ENCODE assay signal across 34 cellular contexts in the genomic region with DNA sequence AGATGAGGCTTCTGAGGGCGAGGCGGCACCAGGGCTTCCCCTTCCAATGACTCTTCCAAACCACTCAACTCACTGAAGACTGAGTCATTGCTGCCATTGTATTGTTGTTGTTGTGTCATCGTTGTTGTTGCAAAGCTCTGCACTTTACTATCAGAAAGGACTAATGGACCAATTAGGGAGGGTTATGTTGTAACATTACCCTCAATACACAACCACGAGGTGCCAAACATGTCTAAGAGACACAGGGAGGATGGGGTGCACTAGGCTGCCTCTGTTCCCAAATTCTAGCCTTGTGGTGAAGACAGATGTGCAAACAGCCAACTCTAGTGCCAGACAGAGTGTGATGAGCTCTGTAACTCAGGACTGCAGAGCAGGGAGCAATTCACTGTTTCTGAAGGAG.
"Had no signal": no experiment of that assay in that cellular context is flagged by ENCODE, and none has a peak within 500 bp of the region (broad histone marks: within the 10 kb centered on the region; RNA-seq: fewer than 3 reads in every experiment).

No MANE protein-coding gene starts in this region.

- H3K4me3 ChIP-seq: ascending aorta, breast epithelium, cardiac muscle cell, colonic mucosa, esophagus squamous epithelium, gastroesophageal sphincter had no signal

- H3K27ac Mint-ChIP-seq: activated CD4-positive, alpha-beta memory T cell treated with anti-CD3 and anti-CD28 coated beads for 36 hours; activated CD4-positive, alpha-beta T cell treated with anti-CD3 and anti-CD28 coated beads for 36 hours; activated CD4-positive, alpha-beta T cell treated with anti-CD3 and anti-CD28 coated beads, Interleukin-2, amount 10 ng/mL, durations not matched to agents 24 days and 14 days; activated CD8-positive, alpha-beta memory T cell treated with anti-CD3 and anti-CD28 coated beads, Interleukin-2, amount 10 ng/mL, durations not matched to agents 7 days and 5 days; activated CD8-positive, alpha-beta T cell treated with anti-CD3 and anti-CD28 coated beads, Interleukin-2, amount 10 ng/mL, durations not matched to agents 7 days and 5 days; activated naive CD4-positive, alpha-beta T cell treated with anti-CD3 and anti-CD28 coated beads, Interleukin-2, amount 10 ng/mL, durations not matched to agents 7 days and 5 days; activated naive CD4-positive, alpha-beta T cell treated with anti-CD3 and anti-CD28 coated beads, Interleukin-2, amount 50 U/mL, for 72 hours; activated naive CD8-positive, alpha-beta T cell treated with anti-CD3 and anti-CD28 coated beads, Interleukin-2, amount 10 ng/mL, durations not matched to agents 7 days and 5 days; activated T-helper 1 cell treated with anti-CD3 and anti-CD28 coated beads, Interleukin-12 subunit alpha, Interleukin-12 subunit beta, Interleukin-2, Interleukin-4 antibody, amounts not matched to agents 30 ng/mL and 10 ng/mL and 1 ng/mL, durations not matched to agents 14 hours and 24 hours and 36 hours; brain; T-helper 17 cell; T-helper 2 cell treated with Interferon-gamma antibody and Interleukin-4, amounts not matched to agents 5 μg/mL and 100 μg/mL, for 36 hours had no signal

- H3K4me1 ChIP-seq: ascending aorta, breast epithelium, colonic mucosa, esophagus squamous epithelium, gastroesophageal sphincter had no signal

- FAIRE-seq: endometrium, endothelial cell of umbilical vein had no signal

- DNase-seq: activated CD4-positive, alpha-beta memory T cell treated with anti-CD3 and anti-CD28 coated beads for 36 hours; activated CD4-positive, alpha-beta T cell treated with anti-CD3 and anti-CD28 coated beads for 36 hours; activated CD4-positive, alpha-beta T cell treated with anti-CD3 and anti-CD28 coated beads, Interleukin-2, amount 10 ng/mL, durations not matched to agents 24 days and 14 days; activated CD4-positive, CD25-positive, alpha-beta regulatory T cell; activated CD4-positive, CD25-positive, alpha-beta regulatory T cell treated with anti-CD3 and anti-CD28 coated beads, Interleukin-2, amount 50 U/mL, for 72 hours; activated CD8-positive, alpha-beta memory T cell treated with anti-CD3 and anti-CD28 coated beads, Interleukin-2, amount 10 ng/mL, durations not matched to agents 7 days and 5 days; activated CD8-positive, alpha-beta memory T cell treated with anti-CD3 and anti-CD28 coated beads, Interleukin-2, amount 50 U/mL, for 4 hours; activated CD8-positive, alpha-beta T cell treated with anti-CD3 and anti-CD28 coated beads, Interleukin-2, amount 10 ng/mL, durations not matched to agents 7 days and 5 days; activated gamma-delta T cell; activated naive CD4-positive, alpha-beta T cell; activated naive CD4-positive, alpha-beta T cell treated with anti-CD3 and anti-CD28 coated beads, Interleukin-2, amount 10 ng/mL, durations not matched to agents 7 days and 5 days; activated naive CD8-positive, alpha-beta T cell treated with anti-CD3 and anti-CD28 coated beads, Interleukin-2, amount 10 ng/mL, durations not matched to agents 7 days and 5 days; activated T-cell treated with anti-CD3 and anti-CD28 coated beads, Interleukin-2, amount 50 U/mL, for 1 hour; activated T-cell treated with anti-CD3 and anti-CD28 coated beads, Interleukin-2, amount 50 U/mL, for 48 hours; central memory CD4-positive, alpha-beta T cell; cerebellar nuclear complex; colonic mucosa; effector CD8-positive, alpha-beta T cell; esophagus squamous epithelium; foreskin melanocyte; T-helper 1 cell; T-helper 17 cell; T1000 had no signal

- H3K27ac ChIP-seq: ascending aorta, breast epithelium, cardiac muscle cell, colonic mucosa, epithelial cell of prostate, esophagus squamous epithelium, gastroesophageal sphincter had no signal

- H3K36me3 Mint-ChIP-seq: activated CD4-positive, alpha-beta memory T cell treated with anti-CD3 and anti-CD28 coated beads for 36 hours; activated CD8-positive, alpha-beta memory T cell treated with anti-CD3 and anti-CD28 coated beads, Interleukin-2, amount 10 ng/mL, durations not matched to agents 7 days and 5 days; activated naive CD4-positive, alpha-beta T cell treated with anti-CD3 and anti-CD28 coated beads, Interleukin-2, amount 10 ng/mL, durations not matched to agents 7 days and 5 days; activated naive CD8-positive, alpha-beta T cell treated with anti-CD3 and anti-CD28 coated beads, Interleukin-2, amount 10 ng/mL, durations not matched to agents 7 days and 5 days; brain had no signal

- ATAC-seq: activated CD4-positive, alpha-beta T cell treated with anti-CD3 and anti-CD28 coated beads for 36 hours; activated CD8-positive, alpha-beta memory T cell treated with anti-CD3 and anti-CD28 coated beads, Interleukin-2, amount 10 ng/mL, durations not matched to agents 7 days and 5 days; activated CD8-positive, alpha-beta T cell treated with anti-CD3 and anti-CD28 coated beads, Interleukin-2, amount 10 ng/mL, durations not matched to agents 7 days and 5 days; activated naive CD4-positive, alpha-beta T cell treated with anti-CD3 and anti-CD28 coated beads, Interleukin-2, amount 50 U/mL, for 72 hours; gastroesophageal sphincter; T-helper 17 cell had no signal

- H3K4me3 Mint-ChIP-seq: activated CD4-positive, alpha-beta memory T cell treated with anti-CD3 and anti-CD28 coated beads for 36 hours; activated CD4-positive, alpha-beta T cell treated with anti-CD3 and anti-CD28 coated beads for 36 hours; activated CD4-positive, alpha-beta T cell treated with anti-CD3 and anti-CD28 coated beads, Interleukin-2, amount 10 ng/mL, durations not matched to agents 24 days and 14 days; activated CD8-positive, alpha-beta memory T cell treated with anti-CD3 and anti-CD28 coated beads, Interleukin-2, amount 10 ng/mL, durations not matched to agents 7 days and 5 days; activated CD8-positive, alpha-beta T cell treated with anti-CD3 and anti-CD28 coated beads, Interleukin-2, amount 10 ng/mL, durations not matched to agents 7 days and 5 days; activated naive CD4-positive, alpha-beta T cell treated with anti-CD3 and anti-CD28 coated beads, Interleukin-2, amount 10 ng/mL, durations not matched to agents 7 days and 5 days; activated naive CD8-positive, alpha-beta T cell treated with anti-CD3 and anti-CD28 coated beads, Interleukin-2, amount 10 ng/mL, durations not matched to agents 7 days and 5 days; activated T-helper 1 cell treated with anti-CD3 and anti-CD28 coated beads, Interleukin-12 subunit alpha, Interleukin-12 subunit beta, Interleukin-2, Interleukin-4 antibody, amounts not matched to agents 30 ng/mL and 10 ng/mL and 1 ng/mL, durations not matched to agents 14 hours and 24 hours and 36 hours; brain; T-helper 17 cell; T-helper 2 cell treated with Interferon-gamma antibody and Interleukin-4, amounts not matched to agents 5 μg/mL and 100 μg/mL, for 36 hours had no signal

- H3K9me3 ChIP-seq: ascending aorta, colonic mucosa, gastroesophageal sphincter had no signal

- H3K36me3 ChIP-seq: ascending aorta, breast epithelium, cardiac muscle cell, colonic mucosa, esophagus squamous epithelium, gastroesophageal sphincter had no signal

- H3K27me3 ChIP-seq: ascending aorta, breast epithelium, colonic mucosa, esophagus squamous epithelium, gastroesophageal sphincter had no signal

- H3K27me3 Mint-ChIP-seq: activated CD4-positive, alpha-beta memory T cell treated with anti-CD3 and anti-CD28 coated beads for 36 hours; activated CD4-positive, alpha-beta T cell treated with anti-CD3 and anti-CD28 coated beads for 36 hours; activated CD4-positive, alpha-beta T cell treated with anti-CD3 and anti-CD28 coated beads, Interleukin-2, amount 10 ng/mL, durations not matched to agents 24 days and 14 days; activated CD8-positive, alpha-beta memory T cell treated with anti-CD3 and anti-CD28 coated beads, Interleukin-2, amount 10 ng/mL, durations not matched to agents 7 days and 5 days; activated naive CD4-positive, alpha-beta T cell treated with anti-CD3 and anti-CD28 coated beads, Interleukin-2, amount 10 ng/mL, durations not matched to agents 7 days and 5 days; activated naive CD8-positive, alpha-beta T cell treated with anti-CD3 and anti-CD28 coated beads, Interleukin-2, amount 10 ng/mL, durations not matched to agents 7 days and 5 days; T-helper 17 cell had no signal

- H3K4me1 Mint-ChIP-seq: activated CD4-positive, alpha-beta T cell treated with anti-CD3 and anti-CD28 coated beads for 36 hours; activated CD4-positive, alpha-beta T cell treated with anti-CD3 and anti-CD28 coated beads, Interleukin-2, amount 10 ng/mL, durations not matched to agents 24 days and 14 days; activated CD8-positive, alpha-beta memory T cell treated with anti-CD3 and anti-CD28 coated beads, Interleukin-2, amount 10 ng/mL, durations not matched to agents 7 days and 5 days; activated naive CD4-positive, alpha-beta T cell treated with anti-CD3 and anti-CD28 coated beads, Interleukin-2, amount 10 ng/mL, durations not matched to agents 7 days and 5 days; activated naive CD8-positive, alpha-beta T cell treated with anti-CD3 and anti-CD28 coated beads, Interleukin-2, amount 10 ng/mL, durations not matched to agents 7 days and 5 days; brain; T-helper 17 cell had no signal
